Comparison of ENCODE assay signal across 22 cellular contexts in the genomic region with DNA sequence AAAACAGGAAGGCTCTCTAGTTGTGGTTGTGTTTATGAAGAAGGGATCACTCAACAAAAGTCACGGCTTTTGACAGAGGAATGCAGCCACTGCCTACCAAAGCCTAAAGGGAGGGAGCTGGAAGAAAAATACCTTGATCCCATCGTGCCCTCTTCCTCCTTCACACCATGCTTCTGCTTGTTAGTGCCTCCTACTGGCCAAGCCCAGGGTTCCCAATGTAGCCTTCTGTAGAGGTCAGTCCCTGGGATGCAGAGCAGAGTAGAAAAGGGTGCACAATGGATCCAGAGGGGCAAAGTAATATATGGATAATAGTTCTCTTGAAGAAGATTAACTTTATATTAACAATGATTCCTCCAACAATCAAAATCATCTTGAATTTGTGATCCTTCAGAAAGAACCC.
A peak's percentile ranks its signal among the peaks of the same experiment; 100 is the strongest.
DNase-seq lines count a peak whose midpoint lies in the region; ATAC-seq and TF ChIP-seq lines count a peak whose summit lies in the region.
"Had no signal": no experiment of that assay in that cellular context is flagged by ENCODE, and none has a peak within 500 bp of the region (broad histone marks: within the 10 kb centered on the region; RNA-seq: fewer than 3 reads in every experiment).

No MANE protein-coding gene starts in this region.

- no peak overlapping the region for H2AFZ ChIP-seq in DND-41 (ENCODE audit: low read depth, low read length)
- H2AFZ ChIP-seq in OCI-LY1 (ENCODE audit: low read length), result no peak overlapping the region

- ATAC-seq in DND-41 (ENCODE audit: insufficient read depth, low read depth), result no peak
- no peak for ATAC-seq in HG03280 (IDR thresholded peaks at IDR 0.05; ENCODE audit: unreplicated experiment)
- ATAC-seq: left ventricle myocardium superior; stimulated activated memory B cell treated with anti-CD40 and anti-IgM and Interleukin-4, amounts not matched to agents 10 μg/mL and 1 μg/mL and 100 μg/mL, for 72 hours; upper lobe of right lung had no signal

- no peaks in the 10 kb centered on the region for H3K9me2 ChIP-seq in OCI-LY1 (ENCODE audit: low read depth, low read length)

- TF ChIP-seq CTCF in DND-41 (IDR thresholded peaks at IDR 0.05; ENCODE audit: borderline replicate concordance, extremely low read depth, low read length, poor library complexity, severe bottlenecking) (peak; percentile 34), GM13977 (IDR thresholded peaks at IDR 0.05; ENCODE audit: extremely low read depth, insufficient read depth, missing control alignments) (peak; percentile 22), OCI-LY1 (IDR thresholded peaks at IDR 0.05; ENCODE audit: low read length) (peak; percentile 24)

- H3K27me3 ChIP-seq in DND-41 (ENCODE audit: insufficient read depth, low read length, poor library complexity) (no peaks in the 10 kb centered on the region), OCI-LY1 (ENCODE audit: insufficient read depth, low read length) (no peaks in the 10 kb centered on the region)
- H3K27me3 ChIP-seq: BLaER1 treated with 17β-estradiol and CSF1 and Interleukin-3, amounts not matched to agents 10 nM and 100 nM; upper lobe of right lung had no signal

- H3K79me2 ChIP-seq in DND-41 (ENCODE audit: insufficient read depth, low read length), result no peaks in the 10 kb centered on the region
- no peaks in the 10 kb centered on the region for H3K79me2 ChIP-seq in OCI-LY1 (ENCODE audit: insufficient read depth, low read length)

- H3K9me3 ChIP-seq in DND-41 (ENCODE audit: insufficient read depth, low read length, severe bottlenecking), result no peaks in the 10 kb centered on the region
- H3K9me3 ChIP-seq in OCI-LY1 (ENCODE audit: low read length), result no peaks in the 10 kb centered on the region
- H3K9me3 ChIP-seq: BLaER1 treated with 17β-estradiol and CSF1 and Interleukin-3, amounts not matched to agents 10 nM and 100 nM; Caco-2; prostate gland; upper lobe of right lung had no signal

- H3K9ac ChIP-seq in DND-41 (ENCODE audit: low read depth, low read length), result no peak overlapping the region
- H3K9ac ChIP-seq in OCI-LY1 (ENCODE audit: low read length), result no peak overlapping the region
- H3K9ac ChIP-seq: BLaER1 treated with 17β-estradiol and CSF1 and Interleukin-3, amounts not matched to agents 10 nM and 100 nM had no signal

- H3K4me1 ChIP-seq in DND-41 (ENCODE audit: insufficient read depth, low read length) (no peaks in the 10 kb centered on the region), OCI-LY1 (ENCODE audit: insufficient read depth, low read length, severe bottlenecking) (no peaks in the 10 kb centered on the region)
- H3K4me1 ChIP-seq: Caco-2, prostate gland, upper lobe of right lung had no signal

- in situ Hi-C loops in GM13977 (cut with MboI; ENCODE audit: low pct_unique_long_range_greater_than_20kb, low sequenced_read_pairs, unreplicated experiment), result no loop called here

- DNase-seq in DND-41, result no peak
- no peak for DNase-seq in GM13977 (ENCODE audit: low spot score)
- peak; percentile 11 for DNase-seq in iPS-NIHi11 (ENCODE audit: low spot score)
- no peak for DNase-seq in DMS79 treated with DMSO at 0.1 percent for 48 hours (lab: John Stamatoyannopoulos, UW)
- DNase-seq in SIG-M5 (lab: John Stamatoyannopoulos, UW), result no peak
- DNase-seq in GM19240 (ENCODE audit: insufficient read length, low spot score), result no peak
- DNase-seq: activated CD4-positive, alpha-beta T cell treated with anti-CD3 and anti-CD28 coated beads, Interleukin-2, amount 10 ng/mL, durations not matched to agents 7 days and 5 days; activated naive CD4-positive, alpha-beta T cell treated with anti-CD3 and anti-CD28 coated beads, Interleukin-2, amount 10 ng/mL, durations not matched to agents 7 days and 5 days; Caco-2; hypothalamus; left ventricle myocardium superior; NCI-H1092 treated with DMSO at 0.1 percent for 48 hours; NCI-H2029; NCI-H526 treated with DMSO at 0.1 percent for 48 hours; nucleus accumbens; stimulated activated CD4-positive, alpha-beta T cell treated with anti-CD3 and anti-CD28 coated beads, Interleukin-4, amount 100 ng/mL, for 4 hours; upper lobe of right lung had no signal

- no peaks in the 10 kb centered on the region for H4K20me1 ChIP-seq in DND-41 (ENCODE audit: insufficient read depth, low read length)
- no peaks in the 10 kb centered on the region for H4K20me1 ChIP-seq in OCI-LY1 (ENCODE audit: insufficient read depth, low read length)
- H4K20me1 ChIP-seq: BLaER1 treated with 17β-estradiol and CSF1 and Interleukin-3, amounts not matched to agents 10 nM and 100 nM had no signal

- H3K27ac ChIP-seq in DND-41 (ENCODE audit: low read length) (no peak overlapping the region), OCI-LY1 (ENCODE audit: low read depth, low read length, poor library complexity, severe bottlenecking) (no peak overlapping the region)
- H3K27ac ChIP-seq: BLaER1 treated with 17β-estradiol and CSF1 and Interleukin-3, amounts not matched to agents 10 nM and 100 nM; prostate gland; upper lobe of right lung had no signal

- H3F3A ChIP-seq in OCI-LY1 (ENCODE audit: insufficient read depth, low read length), result no peaks in the 10 kb centered on the region

- H3K36me3 ChIP-seq in DND-41 (ENCODE audit: insufficient read depth, low read length) (no peaks in the 10 kb centered on the region), OCI-LY1 (ENCODE audit: insufficient read depth, low read length) (no peaks in the 10 kb centered on the region)
- H3K36me3 ChIP-seq: BLaER1 treated with 17β-estradiol and CSF1 and Interleukin-3, amounts not matched to agents 10 nM and 100 nM; prostate gland; upper lobe of right lung had no signal

- H3K4me3 ChIP-seq in DND-41 (ENCODE audit: low read depth in 1 of 2, low read length in 2 of 2) (no peak overlapping the region), OCI-LY1 (ENCODE audit: low read depth, low read length, poor library complexity, severe bottlenecking) (no peak overlapping the region)
- H3K4me3 ChIP-seq: BLaER1 treated with 17β-estradiol and CSF1 and Interleukin-3, amounts not matched to agents 10 nM and 100 nM; prostate gland; upper lobe of right lung had no signal

- no peak overlapping the region for H3K4me2 ChIP-seq in DND-41 (ENCODE audit: insufficient read depth, low read length)
- no peak overlapping the region for H3K4me2 ChIP-seq in OCI-LY1 (ENCODE audit: low read length)
